8 cellular contexts compared by ENCODE assay signal in the genomic region with DNA sequence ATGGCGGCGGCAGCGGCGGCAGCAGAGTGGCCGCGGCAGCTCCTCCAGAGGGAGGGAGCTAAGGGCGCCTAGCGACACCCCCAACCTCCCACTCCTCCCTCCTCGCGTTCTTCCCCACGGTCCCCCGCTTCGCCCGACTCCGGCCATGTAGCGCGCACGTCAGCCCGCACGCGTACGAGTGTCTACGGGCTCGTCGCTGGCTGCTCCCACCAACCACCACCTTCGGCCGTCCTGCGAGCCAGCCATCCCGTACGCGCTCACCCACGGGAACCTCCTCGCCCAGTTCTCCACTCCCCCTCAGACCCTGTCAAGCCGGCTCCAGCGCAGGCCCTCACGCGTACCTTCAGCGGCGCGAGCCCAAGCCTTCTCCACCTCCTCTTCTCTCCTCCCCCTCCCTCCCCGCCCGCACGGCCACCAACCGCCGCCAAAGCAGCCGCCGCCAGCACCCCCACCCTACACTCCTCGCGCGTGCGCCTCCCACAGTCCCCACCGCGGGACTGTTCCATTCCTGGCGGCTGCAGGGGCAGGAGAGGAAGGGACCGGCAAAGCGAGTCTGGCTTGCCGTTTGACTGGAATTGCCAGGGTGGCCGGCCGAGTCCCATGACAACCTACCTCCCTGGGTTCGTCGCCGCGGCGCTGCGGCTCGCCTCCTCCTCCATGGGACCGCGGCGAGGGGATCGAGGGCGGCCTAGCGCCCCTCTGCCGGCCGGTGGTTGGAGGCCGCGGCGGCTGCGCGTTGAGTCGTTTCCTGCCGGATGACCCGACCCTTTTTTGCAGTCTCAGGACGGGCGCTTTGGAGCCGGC. TPM values are rescaled to one million over a fixed set of nuclear protein-coding genes. Genes with fewer than 3 reads are reported as not detected.
DNase-seq lines count a peak whose midpoint lies in the region; ATAC-seq and TF ChIP-seq lines count a peak whose summit lies in the region.

Gene DAP3 (plus strand): TSS at position 774 of the 804 bp plus-strand sequence. CDS start 20,689 bp downstream, outside the sequence.
A gene with protein sequence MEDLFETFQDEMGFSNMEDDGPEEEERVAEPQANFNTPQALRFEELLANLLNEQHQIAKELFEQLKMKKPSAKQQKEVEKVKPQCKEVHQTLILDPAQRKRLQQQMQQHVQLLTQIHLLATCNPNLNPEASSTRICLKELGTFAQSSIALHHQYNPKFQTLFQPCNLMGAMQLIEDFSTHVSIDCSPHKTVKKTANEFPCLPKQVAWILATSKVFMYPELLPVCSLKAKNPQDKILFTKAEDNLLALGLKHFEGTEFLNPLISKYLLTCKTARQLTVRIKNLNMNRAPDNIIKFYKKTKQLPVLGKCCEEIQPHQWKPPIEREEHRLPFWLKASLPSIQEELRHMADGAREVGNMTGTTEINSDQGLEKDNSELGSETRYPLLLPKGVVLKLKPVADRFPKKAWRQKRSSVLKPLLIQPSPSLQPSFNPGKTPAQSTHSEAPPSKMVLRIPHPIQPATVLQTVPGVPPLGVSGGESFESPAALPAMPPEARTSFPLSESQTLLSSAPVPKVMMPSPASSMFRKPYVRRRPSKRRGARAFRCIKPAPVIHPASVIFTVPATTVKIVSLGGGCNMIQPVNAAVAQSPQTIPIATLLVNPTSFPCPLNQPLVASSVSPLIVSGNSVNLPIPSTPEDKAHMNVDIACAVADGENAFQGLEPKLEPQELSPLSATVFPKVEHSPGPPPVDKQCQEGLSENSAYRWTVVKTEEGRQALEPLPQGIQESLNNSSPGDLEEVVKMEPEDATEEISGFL (minus strand): TSS at position 457 of the 804 bp plus-strand sequence. CDS start 8,338 bp downstream, outside the sequence.

- H3K79me2 ChIP-seq in fibroblast of lung (ENCODE audit: control insufficient read depth, insufficient read depth, low read length): peaks cover 88% of the 10 kb centered on the region

- H3K27me3 Mint-ChIP-seq in activated T-helper 17 cell treated with anti-CD3 and anti-CD28 coated beads, Interleukin-2, amount 50 U/mL, for 72 hours: no peaks in the 10 kb centered on the region
- no peaks in the 10 kb centered on the region for H3K27me3 Mint-ChIP-seq in naive thymus-derived CD8-positive, alpha-beta T cell
- no peaks in the 10 kb centered on the region for H3K27me3 Mint-ChIP-seq in stimulated activated memory B cell treated with anti-CD40 and anti-IgM and Interleukin-4, amounts not matched to agents 10 μg/mL and 1 μg/mL and 100 μg/mL, for 72 hours

- H3K4me1 Mint-ChIP-seq in activated T-helper 17 cell treated with anti-CD3 and anti-CD28 coated beads, Interleukin-2, amount 50 U/mL, for 72 hours: peaks cover 18% of the 10 kb centered on the region
- H3K4me1 Mint-ChIP-seq in naive thymus-derived CD8-positive, alpha-beta T cell: peaks cover 36 to 77% (median 71%) of the 10 kb centered on the region in 4 donors
- H3K4me1 Mint-ChIP-seq in stimulated activated memory B cell treated with anti-CD40 and anti-IgM and Interleukin-4, amounts not matched to agents 10 μg/mL and 1 μg/mL and 100 μg/mL, for 72 hours: peaks cover 69% of the 10 kb centered on the region

- peak; percentile 84 for ATAC-seq in RWPE2 (ENCODE audit: low read depth)
- peak; percentile 91 for ATAC-seq in activated T-helper 17 cell treated with anti-CD3 and anti-CD28 coated beads, Interleukin-2, amount 50 U/mL, for 72 hours (replicated peaks)
- peak; percentile 83 to 87 for ATAC-seq in naive thymus-derived CD8-positive, alpha-beta T cell
- ATAC-seq in stimulated activated memory B cell treated with anti-CD40 and anti-IgM and Interleukin-4, amounts not matched to agents 10 μg/mL and 1 μg/mL and 100 μg/mL, for 72 hours: peak; percentile 95

- no peaks in the 10 kb centered on the region for H3K27me3 ChIP-seq in RWPE2 (ENCODE audit: insufficient read depth, poor library complexity, severe bottlenecking)
- no peaks in the 10 kb centered on the region for H3K27me3 ChIP-seq in fibroblast of lung (ENCODE audit: control insufficient read depth, insufficient read depth, low read length)

- peak within 1 kb of the TSS; percentile 100 for H3K9ac ChIP-seq in fibroblast of lung (ENCODE audit: insufficient read depth, low read length)

- H3K27ac ChIP-seq in RWPE2 (ENCODE audit: poor library complexity, severe bottlenecking) (peak within 1 kb of the TSS; percentile 67), fibroblast of lung (ENCODE audit: insufficient read depth, low read length) (peak within 1 kb of the TSS; percentile 100)

- peak within 1 kb of the TSS; percentile 99 for H2AFZ ChIP-seq in fibroblast of lung (ENCODE audit: low read length)

- POLR2A ChIA-PET in naive thymus-derived CD8-positive, alpha-beta T cell (lab: Charles Lee): interaction anchor here (0.6 to 0.7 kb wide), 2 partner anchors 289 to 344 kb away, joined by 3 to 4 read pairs; partner anchors contain the start of gene ARHGEF2

- peaks cover 87% of the 10 kb centered on the region for H3K36me3 Mint-ChIP-seq in activated T-helper 17 cell treated with anti-CD3 and anti-CD28 coated beads, Interleukin-2, amount 50 U/mL, for 72 hours (ENCODE audit: low read depth)
- H3K36me3 Mint-ChIP-seq in naive thymus-derived CD8-positive, alpha-beta T cell: peaks cover 8 to 46% (median 16%) of the 10 kb centered on the region in 3 donors
- H3K36me3 Mint-ChIP-seq in stimulated activated memory B cell treated with anti-CD40 and anti-IgM and Interleukin-4, amounts not matched to agents 10 μg/mL and 1 μg/mL and 100 μg/mL, for 72 hours: peaks cover 33% of the 10 kb centered on the region

- H3K4me3 ChIP-seq in RWPE2 (ENCODE audit: severe bottlenecking) (peak within 1 kb of the TSS; percentile 79), fibroblast of lung (replicated peaks in 1 of 4; ENCODE audit: control extremely low read depth in 1 of 4, insufficient read depth in 1 of 4, low read depth in 3 of 4, low read length in 4 of 4) (peak within 1 kb of the TSS; percentile 90 to 96 (median 95))

- no peak for TF ChIP-seq CTCF in RWPE2 (IDR thresholded peaks at IDR 0.05; ENCODE audit: poor library complexity, severe bottlenecking)
- no peak for TF ChIP-seq CTCF in fibroblast of lung (conservative IDR thresholded peaks at IDR 0.05 in 1 of 2, IDR thresholded peaks at IDR 0.05 in 1 of 2; ENCODE audit: low read depth in 1 of 2, low read length in 2 of 2)

- H3K27ac Mint-ChIP-seq in activated T-helper 17 cell treated with anti-CD3 and anti-CD28 coated beads, Interleukin-2, amount 50 U/mL, for 72 hours: peak within 1 kb of the TSS; percentile 93
- H3K27ac Mint-ChIP-seq in naive thymus-derived CD8-positive, alpha-beta T cell: peak within 1 kb of the TSS; percentile 91 to 99 (median 96)
- peak within 1 kb of the TSS; percentile 97 for H3K27ac Mint-ChIP-seq in stimulated activated memory B cell treated with anti-CD40 and anti-IgM and Interleukin-4, amounts not matched to agents 10 μg/mL and 1 μg/mL and 100 μg/mL, for 72 hours

- no peaks in the 10 kb centered on the region for H3K9me3 Mint-ChIP-seq in activated T-helper 17 cell treated with anti-CD3 and anti-CD28 coated beads, Interleukin-2, amount 50 U/mL, for 72 hours
- H3K9me3 Mint-ChIP-seq in naive thymus-derived CD8-positive, alpha-beta T cell: no peaks in the 10 kb centered on the region
- no peaks in the 10 kb centered on the region for H3K9me3 Mint-ChIP-seq in stimulated activated memory B cell treated with anti-CD40 and anti-IgM and Interleukin-4, amounts not matched to agents 10 μg/mL and 1 μg/mL and 100 μg/mL, for 72 hours

- H3K4me3 Mint-ChIP-seq in activated T-helper 17 cell treated with anti-CD3 and anti-CD28 coated beads, Interleukin-2, amount 50 U/mL, for 72 hours: peak within 1 kb of the TSS; percentile 95
- H3K4me3 Mint-ChIP-seq in naive thymus-derived CD8-positive, alpha-beta T cell: peak within 1 kb of the TSS; percentile 92 to 99 (median 96)
- peak within 1 kb of the TSS; percentile 96 for H3K4me3 Mint-ChIP-seq in stimulated activated memory B cell treated with anti-CD40 and anti-IgM and Interleukin-4, amounts not matched to agents 10 μg/mL and 1 μg/mL and 100 μg/mL, for 72 hours

- DNase-seq in EH (ENCODE audit: low read depth): peak; percentile 90
- peak; percentile 77 for DNase-seq in H4 (ENCODE audit: low spot score)
- peak; percentile 89 for DNase-seq in LoVo (ENCODE audit: low spot score)
- DNase-seq in RWPE2 (ENCODE audit: low spot score): peak; percentile 86
- peak; percentile 88 for DNase-seq in fibroblast of lung (ENCODE audit: low read depth in 2 of 2)
- DNase-seq in naive thymus-derived CD8-positive, alpha-beta T cell: peak; percentile 81 to 99 (median 90)

- H3K4me1 ChIP-seq in RWPE2 (ENCODE audit: insufficient read depth, poor library complexity, severe bottlenecking): peaks cover 26% of the 10 kb centered on the region
- peaks cover 2% of the 10 kb centered on the region for H3K4me1 ChIP-seq in fibroblast of lung (ENCODE audit: control insufficient read depth, extremely low read depth, insufficient read depth, low read length)

- no peaks in the 10 kb centered on the region for H4K20me1 ChIP-seq in fibroblast of lung (ENCODE audit: control insufficient read depth, extremely low read depth, insufficient read depth, low read length)

- H3K36me3 ChIP-seq in RWPE2 (ENCODE audit: low read depth) (peaks cover 44% of the 10 kb centered on the region), fibroblast of lung (ENCODE audit: control insufficient read depth, insufficient read depth, low read length) (no peaks in the 10 kb centered on the region)

- H3K9me3 ChIP-seq in RWPE2 (ENCODE audit: severe bottlenecking) (peaks cover 2% of the 10 kb centered on the region), fibroblast of lung (ENCODE audit: control insufficient read depth, insufficient read depth, low read depth, low read length) (no peaks in the 10 kb centered on the region)

- peak within 1 kb of the TSS; percentile 66 for H3K4me2 ChIP-seq in fibroblast of lung (ENCODE audit: extremely low read depth, insufficient read depth, low read length)

RNA-seq across cellular contexts. Expression of gene DAP3, which starts in this region (rescaled TPM):
- 60.9 and 100 TPM in 2 replicates for total RNA-seq in H4 (2014; rRNA removed; shearing (Covaris generic))
- 100 to 1,000 TPM; 106 to 165 TPM for total RNA-seq in activated T-helper 17 cell treated with anti-CD3 and anti-CD28 coated beads, Interleukin-2, amount 50 U/mL, for 72 hours
- total RNA-seq in fibroblast of lung: 53.7 and 54.2 TPM in 2 replicates
- 103 and 124 TPM in 2 replicates for polyA plus RNA-seq in fibroblast of lung
- 83.5 and 94.9 TPM in 2 replicates for polyA plus RNA-seq in fibroblast of lung (2012)
- polyA minus RNA-seq in fibroblast of lung (ENCODE audit: low replicate concordance): 73.8 and 95.0 TPM in 2 replicates
- 100 to 1,000 TPM; 150 to 162 TPM for total RNA-seq in naive thymus-derived CD8-positive, alpha-beta T cell
- 100 to 1,000 TPM; 111 to 129 (median 114) TPM for polyA plus RNA-seq in naive thymus-derived CD8-positive, alpha-beta T cell

RNA-seq across cellular contexts. Expression of the second gene that starts in this region (rescaled TPM):
- total RNA-seq in H4 (2014; rRNA removed; shearing (Covaris generic)): 26.3 and 43.9 TPM in 2 replicates
- 10 to 100 TPM; 69.5 to 75.7 TPM for total RNA-seq in activated T-helper 17 cell treated with anti-CD3 and anti-CD28 coated beads, Interleukin-2, amount 50 U/mL, for 72 hours
- total RNA-seq in fibroblast of lung: 53.9 and 70.8 TPM in 2 replicates
- polyA plus RNA-seq in fibroblast of lung: 86.4 and 87.6 TPM in 2 replicates
- 32.3 and 33.2 TPM in 2 replicates for polyA plus RNA-seq in fibroblast of lung (2012)
- 42.9 and 69.9 TPM in 2 replicates for polyA minus RNA-seq in fibroblast of lung (ENCODE audit: low replicate concordance)
- 100 to 1,000 TPM; 113 to 130 TPM for total RNA-seq in naive thymus-derived CD8-positive, alpha-beta T cell
- 10 to 100 TPM; 24.1 to 50.5 (median 30.0) TPM for polyA plus RNA-seq in naive thymus-derived CD8-positive, alpha-beta T cell

Comparison
In these comparisons a context has a peak if more than half of its experiments do, and no peak if none do; other contexts are left out.
1. Peak in every context shown above with its lines: DNase-seq, ATAC-seq, H3K4me3 ChIP-seq and H3K27ac ChIP-seq.